8 cellular contexts compared by ENCODE assay signal in genomic region chr19:45090598-45090997, GRCh38. TPM values are rescaled to one million over a fixed set of nuclear protein-coding genes. Genes with fewer than 3 reads are reported as not detected.
DNase-seq lines count a peak whose midpoint lies in the region; ATAC-seq and TF ChIP-seq lines count a peak whose summit lies in the region.
"Had no signal": no experiment of that assay in that cellular context is flagged by ENCODE, and none has a peak within 500 bp of the region (broad histone marks: within the 10 kb centered on the region; RNA-seq: fewer than 3 reads in every experiment).

No MANE protein-coding gene starts in this region.

- no peaks in the 10 kb centered on the region for H4K20me1 ChIP-seq in HCT116 (ENCODE audit: insufficient read depth)

- H3K27me3 Mint-ChIP-seq in osteocyte (ENCODE audit: unreplicated experiment) = no peaks in the 10 kb centered on the region
- H3K27me3 Mint-ChIP-seq: activated naive CD8-positive, alpha-beta T cell had no signal

- BruUV-seq in HCT116 (replicated peaks; lab: Mats Ljungman, UMichigan) = no TSS peak

- H3K27ac ChIP-seq in HCT116 (ENCODE audit: low read depth, low read length) (peak overlapping the region; percentile 84), duodenal mucosa (ENCODE audit: low read depth, low read length) (peak overlapping the region; percentile 36)

- peak overlapping the region; percentile 100 for H3K27ac Mint-ChIP-seq in osteocyte (ENCODE audit: unreplicated experiment)

- H3K79me2 ChIP-seq in HCT116 (ENCODE audit: insufficient read depth, low read length) = peaks cover 64% of the 10 kb centered on the region

- ATAC-seq in HCT116 = no peak

- no peak for TF ChIP-seq POLR2A in HCT116 (IDR thresholded peaks at IDR 0.05; ENCODE audit: borderline replicate concordance, extremely low read depth, insufficient read depth, insufficient read length)

- RAD21 ChIA-PET in HCT116 (lab: Charles Lee; ENCODE audit: low non-redundant PET in 1 of 2, low total read pairs in 2 of 2, uncharacterized antibody in 2 of 2, unreplicated experiment in 2 of 2) = no interaction called here

- POLR2A ChIA-PET in HCT116 (lab: Charles Lee) = no interaction called here

- H3K36me3 ChIP-seq in HCT116 (ENCODE audit: control insufficient read depth in 1 of 2, insufficient read depth in 2 of 2, low read length in 2 of 2) = peaks cover 0 to 14% of the 10 kb centered on the region in 2 experiments; a peak in 2 of 4 replicates
- peaks cover 0 to 3% of the 10 kb centered on the region in 2 donors for H3K36me3 ChIP-seq in duodenal mucosa (ENCODE audit: control insufficient read depth in 1 of 2, insufficient read depth in 2 of 2, low read length in 2 of 2)

- TF ChIP-seq CTCF in HCT116 (IDR thresholded peaks at IDR 0.05 in 2 of 3, conservative IDR thresholded peaks at IDR 0.05 in 1 of 3; ENCODE audit: borderline replicate concordance in 1 of 3, insufficient read depth in 1 of 3, low read depth in 2 of 3, low read length in 2 of 3) (no peak), osteocyte (IDR thresholded peaks at IDR 0.05) (no peak)

- no peak for TF ChIP-seq RAD21 in HCT116 (IDR thresholded peaks at IDR 0.05; ENCODE audit: low read depth)

- H3K9me2 ChIP-seq in HCT116 (ENCODE audit: insufficient read depth) = no peaks in the 10 kb centered on the region

- intact Hi-C loops in HCT116 (cut with micrococcal nuclease) = loop anchor here (10.0 kb wide), 2 partner anchors 84 to 684 kb away; partner anchors contain the start of genes BLOC1S3 and TRAPPC6A

- H3K4me1 ChIP-seq in HCT116 (ENCODE audit: control insufficient read depth in 1 of 2, insufficient read depth in 2 of 2, low read length in 2 of 2) = peaks cover 13 to 39% of the 10 kb centered on the region in 2 experiments; a peak in 3 of 4 replicates
- peaks cover 31 to 49% of the 10 kb centered on the region in 2 donors for H3K4me1 ChIP-seq in duodenal mucosa (ENCODE audit: control insufficient read depth in 1 of 2, insufficient read depth in 2 of 2, low read length in 2 of 2)

- H3K4me3 Mint-ChIP-seq in osteocyte (ENCODE audit: unreplicated experiment) = peak overlapping the region; percentile 99

- peak overlapping the region; percentile 96 for H3K4me2 ChIP-seq in HCT116 (ENCODE audit: low read length)

- H3K9me3 ChIP-seq in HCT116 (ENCODE audit: control insufficient read depth in 1 of 2, insufficient read depth in 1 of 2, low read depth in 1 of 2, low read length in 2 of 2) (no peaks in the 10 kb centered on the region), duodenal mucosa (ENCODE audit: control insufficient read depth in 1 of 2, low read length in 2 of 2) (no peaks in the 10 kb centered on the region)

- no peaks in the 10 kb centered on the region for H3K27me3 ChIP-seq in HCT116 (ENCODE audit: insufficient read depth, low read length)
- no peaks in the 10 kb centered on the region for H3K27me3 ChIP-seq in duodenal mucosa (ENCODE audit: control insufficient read depth in 1 of 2, insufficient read depth in 2 of 2, low read length in 2 of 2)

- no peak for DNase-seq in HCT116 (ENCODE audit: low read depth, low spot score)
- no peak for DNase-seq in osteocyte (ENCODE audit: extremely low spot score, unreplicated experiment)
- no peak for DNase-seq in COLO829 (ENCODE audit: low spot score)
- no peak for DNase-seq in GM03348 (ENCODE audit: low spot score)
- DNase-seq in cerebellum (ENCODE audit: low spot score) = no peak
- DNase-seq: NCI-H226 had no signal

- H3K9ac ChIP-seq in HCT116 (ENCODE audit: low read length) (peak overlapping the region; percentile 29; the same call in 1 of the 2 replicates), duodenal mucosa (ENCODE audit: low read depth in 1 of 2, low read length in 2 of 2) (peak overlapping the region; percentile 30 to 63)

- H3K9me3 Mint-ChIP-seq in osteocyte (ENCODE audit: unreplicated experiment) = no peaks in the 10 kb centered on the region

- H2AFZ ChIP-seq in HCT116 (ENCODE audit: low read depth, low read length, poor library complexity, severe bottlenecking) = no peak overlapping the region

- peaks cover 14% of the 10 kb centered on the region for H3K36me3 Mint-ChIP-seq in osteocyte (ENCODE audit: unreplicated experiment)

- CTCF ChIA-PET in HCT116 (lab: Charles Lee) = interaction anchor here (1.4 to 1.7 kb wide), 2 partner anchors 11 to 88 kb away, joined by 4 read pairs; partner anchors contain the start of genes BLOC1S3 and TRAPPC6A

- H3K4me3 ChIP-seq in HCT116 (replicated peaks in 1 of 2; ENCODE audit: low read depth in 1 of 2, low read length in 2 of 2) (no peak overlapping the region), duodenal mucosa (ENCODE audit: low read depth in 1 of 2, low read length in 2 of 2) (peak overlapping the region; percentile 94 to 98)

- peaks cover 29% of the 10 kb centered on the region for H3K4me1 Mint-ChIP-seq in osteocyte (ENCODE audit: unreplicated experiment)

TF ChIP-seq in HCT116, 20 proteins besides CTCF, POLR2A, EP300 and RAD21 (continues in another document):
- no peak for TF ChIP-seq ZNF274 (IDR thresholded peaks at IDR 0.05; ENCODE audit: low read depth, low read length)
- no peak for TF ChIP-seq REST (IDR thresholded peaks at IDR 0.05; ENCODE audit: low read depth)
- TF ChIP-seq CBX3 (IDR thresholded peaks at IDR 0.05; ENCODE audit: low read depth) = no peak
- no peak for TF ChIP-seq SIN3A (IDR thresholded peaks at IDR 0.05; ENCODE audit: low read depth)
- TF ChIP-seq MAX (IDR thresholded peaks at IDR 0.05) = no peak
- TF ChIP-seq CEBPB (IDR thresholded peaks at IDR 0.05; ENCODE audit: low read depth) = no peak
- TF ChIP-seq POLR2AphosphoS5 (IDR thresholded peaks at IDR 0.05; ENCODE audit: low read depth, low read length) = no peak
- no peak for TF ChIP-seq EZH2 (IDR thresholded peaks at IDR 0.05)
- TF ChIP-seq ATF3 (IDR thresholded peaks at IDR 0.05) = no peak
- TF ChIP-seq JUND (IDR thresholded peaks at IDR 0.05) = no peak
- no peak for TF ChIP-seq ZBTB33 (IDR thresholded peaks at IDR 0.05; ENCODE audit: extremely low read depth, insufficient replicate concordance, low read length)
- no peak for TF ChIP-seq EZH2phosphoT487 (IDR thresholded peaks at IDR 0.05; ENCODE audit: borderline replicate concordance)
- no peak for TF ChIP-seq SRF (IDR thresholded peaks at IDR 0.05; ENCODE audit: low read depth)
- TF ChIP-seq ELF1 (IDR thresholded peaks at IDR 0.05; ENCODE audit: borderline replicate concordance, low read depth) = no peak

RNA-seq across cellular contexts. Expression of gene PPP1R37, which starts 2.4 kb away (rescaled TPM):
- total RNA-seq in HCT116 (2021; ENCODE audit: unreplicated experiment) (32.7 TPM), osteocyte (34.8 and 35.4 TPM in 2 replicates), cerebellum (19.5 TPM)
- 19.0 and 21.7 TPM in 2 replicates for polyA plus RNA-seq in HCT116 (2012)

RNA-seq across cellular contexts. Expression of gene GEMIN7, which starts 11.5 kb away (rescaled TPM):
- total RNA-seq in HCT116 (2021; ENCODE audit: unreplicated experiment) (35.4 TPM), osteocyte (19.3 and 25.8 TPM in 2 replicates), cerebellum (9.1 TPM)
- 26.3 and 30.9 TPM in 2 replicates for polyA plus RNA-seq in HCT116 (2012)

RNA-seq across cellular contexts. Expression of gene ZNF296, which starts 14.3 kb away (rescaled TPM):
- total RNA-seq in HCT116 (2021; ENCODE audit: unreplicated experiment) (9.2 TPM), osteocyte (0.68 and 0.70 TPM in 2 replicates), cerebellum (0.45 TPM)
- polyA plus RNA-seq in HCT116 (2012) = 5.4 TPM in 2 replicates

RNA-seq across cellular contexts. Expression of gene CLASRP, which starts 51.8 kb away (rescaled TPM):
- total RNA-seq in HCT116 (2021; ENCODE audit: unreplicated experiment) = 79.9 TPM
- polyA plus RNA-seq in HCT116 (2012) = 55.4 and 58.1 TPM in 2 replicates
- total RNA-seq in osteocyte = 77.8 and 81.5 TPM in 2 replicates
- 17.6 TPM for total RNA-seq in cerebellum

Comparison
In these comparisons a context has a peak if more than half of its experiments do, and no peak if none do; other contexts are left out.
1. H3K4me3 ChIP-seq: peak in duodenal mucosa (2 of 2); none in HCT116 (0 of 2).